ENCODE assay signal across 18 cellular contexts in genomic region chr3:99751649-99752048, GRCh38.
A peak's percentile ranks its signal among the peaks of the same experiment; 100 is the strongest.
DNase-seq lines count a peak whose midpoint lies in the region; ATAC-seq and TF ChIP-seq lines count a peak whose summit lies in the region.
"Had no signal": no experiment of that assay in that cellular context is flagged by ENCODE, and none has a peak within 500 bp of the region (broad histone marks: within the 10 kb centered on the region; RNA-seq: fewer than 3 reads in every experiment).

No MANE protein-coding gene starts in this region.

- no peaks in the 10 kb centered on the region for H3K27me3 ChIP-seq in ascending aorta
- H3K27me3 ChIP-seq: gastrocnemius medialis, right lobe of liver had no signal

- peaks cover 0 to 5% of the 10 kb centered on the region in 2 donors for H3K36me3 ChIP-seq in ascending aorta
- H3K36me3 ChIP-seq: gastrocnemius medialis, right lobe of liver had no signal

- TF ChIP-seq CTCF in HFF-Myc (IDR thresholded peaks at IDR 0.05; ENCODE audit: low read depth, low read length, missing control alignments), result no peak
- no peak for TF ChIP-seq CTCF in ascending aorta (IDR thresholded peaks at IDR 0.05)
- no peak for TF ChIP-seq CTCF in fibroblast of villous mesenchyme (IDR thresholded peaks at IDR 0.05; ENCODE audit: insufficient read depth, low read depth, low read length)

- H3K9me3 ChIP-seq in ascending aorta, result no peaks in the 10 kb centered on the region
- H3K9me3 ChIP-seq: gastrocnemius medialis, right lobe of liver had no signal

- peak; percentile 14 for DNase-seq in HFF-Myc (ENCODE audit: extremely low read depth, low read depth)
- DNase-seq in ascending aorta (ENCODE audit: low spot score in 2 of 2), result no peak
- peak; percentile 51 for DNase-seq in fibroblast of villous mesenchyme (ENCODE audit: low read depth)
- DNase-seq in stromal cell of bone marrow (ENCODE audit: low read depth), result peak; percentile 63
- DNase-seq in NCI-H187 treated with DMSO at 0.1 percent for 48 hours (lab: John Stamatoyannopoulos, UW), result no peak
- DNase-seq: activated CD8-positive, alpha-beta memory T cell treated with anti-CD3 and anti-CD28 coated beads for 24 hours; cerebellar nuclear complex; gastrocnemius medialis; H9; islet precursor cell; naive thymus-derived CD8-positive, alpha-beta T cell; NCI-H1436 treated with DMSO at 0.1 percent for 48 hours; NCI-H69; right lobe of liver had no signal

- peak overlapping the region; percentile 65 to 82 for H3K27ac ChIP-seq in ascending aorta
- H3K27ac ChIP-seq: gastrocnemius medialis, right lobe of liver had no signal

- H3K4me3 ChIP-seq in HFF-Myc (replicated peaks; ENCODE audit: low read depth, low read length) (no peak overlapping the region), ascending aorta (no peak overlapping the region), fibroblast of villous mesenchyme (ENCODE audit: low read depth, low read length) (no peak overlapping the region)
- H3K4me3 ChIP-seq: gastrocnemius medialis, right lobe of liver had no signal

- H3K4me1 ChIP-seq in ascending aorta, result peaks cover 0 to 34% of the 10 kb centered on the region in 2 donors
- H3K4me1 ChIP-seq: right lobe of liver had no signal

- ATAC-seq in GM19452 (IDR thresholded peaks at IDR 0.05; ENCODE audit: unreplicated experiment) (no peak), HG02678 (IDR thresholded peaks at IDR 0.05; ENCODE audit: unreplicated experiment) (no peak), HG03175 (IDR thresholded peaks at IDR 0.05; ENCODE audit: unreplicated experiment) (no peak)
- ATAC-seq: gastrocnemius medialis; naive thymus-derived CD8-positive, alpha-beta T cell; right lobe of liver; Right ventricle myocardium inferior had no signal

- intact Hi-C loops in ascending aorta (cut with DNase I), result loop anchor here (2.0 to 10.0 kb wide), 7 partner anchors 44 to 1157 kb away; partner anchors contain the start of genes CPOX and DCBLD2

Comparison
In these comparisons a context has a peak if more than half of its experiments do, and no peak if none do; other contexts are left out.
1. DNase-seq: peak in HFF-Myc (single experiment), fibroblast of villous mesenchyme (single experiment) and stromal cell of bone marrow (single experiment); none in ascending aorta (0 of 2) and NCI-H187 treated with DMSO at 0.1 percent for 48 hours (single experiment).